In genomic region chr13:46145950-46146349, GRCh38 we compare ENCODE assay signal across 17 cellular contexts. TPM values are rescaled to one million over a fixed set of nuclear protein-coding genes. Genes with fewer than 3 reads are reported as not detected.
DNase-seq lines count a peak whose midpoint lies in the region; FAIRE-seq and TF ChIP-seq lines count a peak whose summit lies in the region.
"Had no signal": no experiment of that assay in that cellular context is flagged by ENCODE, and none has a peak within 500 bp of the region (broad histone marks: within the 10 kb centered on the region; RNA-seq: fewer than 3 reads in every experiment).

No MANE protein-coding gene starts in this region.

- no peak overlapping the region for H3K4me3 ChIP-seq in neutrophil (ENCODE audit: low read depth in 1 of 2, low read length in 1 of 2)
- no peak overlapping the region for H3K4me3 ChIP-seq in Karpas-422 (ENCODE audit: low read length)
- H3K4me3 ChIP-seq: BLaER1 treated with 17β-estradiol and CSF1 and Interleukin-3, amounts not matched to agents 10 nM and 100 nM; HAP-1 had no signal

- peaks cover 52% of the 10 kb centered on the region for H3K4me1 Mint-ChIP-seq in activated T-cell treated with anti-CD3 and anti-CD28 coated beads, Interleukin-2, amount 50 U/mL, for 24 hours (ENCODE audit: low read depth)

- peaks cover 95% of the 10 kb centered on the region for H3K36me3 Mint-ChIP-seq in activated T-cell treated with anti-CD3 and anti-CD28 coated beads, Interleukin-2, amount 50 U/mL, for 24 hours (ENCODE audit: low read depth)

- H3K27ac ChIP-seq in VCaP (peak overlapping the region; percentile 98), neutrophil (peak overlapping the region; percentile 45), Karpas-422 (ENCODE audit: low read length) (no peak overlapping the region)
- H3K27ac ChIP-seq: BLaER1 treated with 17β-estradiol and CSF1 and Interleukin-3, amounts not matched to agents 10 nM and 100 nM; HL-60 had no signal

- no peaks in the 10 kb centered on the region for H3K9me3 Mint-ChIP-seq in activated T-cell treated with anti-CD3 and anti-CD28 coated beads, Interleukin-2, amount 50 U/mL, for 24 hours
- H3K9me3 Mint-ChIP-seq: CD4-positive, CD25-positive, alpha-beta regulatory T cell; GM23338 had no signal

- H4K20me1 ChIP-seq in Karpas-422 (ENCODE audit: insufficient read depth, low read depth, low read length), result 0 out of 2 replicates have a peak, but pooled peaks cover 3% of the 10 kb centered on the region

- H3K9me2 ChIP-seq in Karpas-422 (replicated peaks; ENCODE audit: insufficient read depth, low read length), result no peaks in the 10 kb centered on the region

- H3K4me3 Mint-ChIP-seq in activated T-cell treated with anti-CD3 and anti-CD28 coated beads, Interleukin-2, amount 50 U/mL, for 24 hours, result no peak overlapping the region
- H3K4me3 Mint-ChIP-seq: CD4-positive, CD25-positive, alpha-beta regulatory T cell had no signal

- no peak for TF ChIP-seq CTCF in VCaP (conservative IDR thresholded peaks at IDR 0.05)
- no peak for TF ChIP-seq CTCF in neutrophil (IDR thresholded peaks at IDR 0.05)

- H3K4me2 ChIP-seq in Karpas-422 (ENCODE audit: low read depth, low read length, poor library complexity, severe bottlenecking), result no peak overlapping the region
- H3K4me2 ChIP-seq: BLaER1 treated with 17β-estradiol and CSF1 and Interleukin-3, amounts not matched to agents 10 nM and 100 nM had no signal

- no peak overlapping the region for H3K9ac ChIP-seq in Karpas-422 (ENCODE audit: low read length)
- H3K9ac ChIP-seq: BLaER1 treated with 17β-estradiol and CSF1 and Interleukin-3, amounts not matched to agents 10 nM and 100 nM had no signal

- peaks cover 0 to 2% of the 10 kb centered on the region in 2 experiments for H3K4me1 ChIP-seq in neutrophil (ENCODE audit: control insufficient read depth in 1 of 2, insufficient read depth in 1 of 2, low read depth in 1 of 2, low read length in 1 of 2)
- H3K4me1 ChIP-seq in Karpas-422 (ENCODE audit: low read length), result no peaks in the 10 kb centered on the region
- H3K4me1 ChIP-seq: BLaER1 treated with 17β-estradiol and CSF1 and Interleukin-3, amounts not matched to agents 10 nM and 100 nM had no signal

- TF ChIP-seq POLR2A in GM12891 (IDR thresholded peaks at IDR 0.05; ENCODE audit: low read depth, low read length), result no peak; the same call in 1 of the 2 replicates

- H3K36me3 ChIP-seq in neutrophil, result peaks cover 98% of the 10 kb centered on the region
- peaks cover 85% of the 10 kb centered on the region for H3K36me3 ChIP-seq in Karpas-422 (ENCODE audit: insufficient read depth, low read length)
- H3K36me3 ChIP-seq: HAP-1 had no signal

- FAIRE-seq in GM12891 (lab: Jason Lieb, UNC), result no peak
- FAIRE-seq: GM18507 had no signal

- H3K27me3 ChIP-seq in neutrophil, result no peaks in the 10 kb centered on the region
- H3K27me3 ChIP-seq in Karpas-422 (ENCODE audit: low read length), result no peaks in the 10 kb centered on the region
- H3K27me3 ChIP-seq: BLaER1 treated with 17β-estradiol and CSF1 and Interleukin-3, amounts not matched to agents 10 nM and 100 nM had no signal

- no peaks in the 10 kb centered on the region for H3K27me3 Mint-ChIP-seq in activated T-cell treated with anti-CD3 and anti-CD28 coated beads, Interleukin-2, amount 50 U/mL, for 24 hours
- H3K27me3 Mint-ChIP-seq: CD4-positive, CD25-positive, alpha-beta regulatory T cell had no signal

- H3K27ac Mint-ChIP-seq in activated T-cell treated with anti-CD3 and anti-CD28 coated beads, Interleukin-2, amount 50 U/mL, for 24 hours, result peak overlapping the region; percentile 78
- H3K27ac Mint-ChIP-seq: GM23338 had no signal

- H3K79me2 ChIP-seq in Karpas-422 (ENCODE audit: low read length), result peaks cover 32% of the 10 kb centered on the region

- H2AFZ ChIP-seq in Karpas-422 (ENCODE audit: low read length), result no peak overlapping the region

- peaks cover 13% of the 10 kb centered on the region for H3K9me3 ChIP-seq in neutrophil
- H3K9me3 ChIP-seq in Karpas-422 (ENCODE audit: low read length), result no peaks in the 10 kb centered on the region
- H3K9me3 ChIP-seq: BLaER1 treated with 17β-estradiol and CSF1 and Interleukin-3, amounts not matched to agents 10 nM and 100 nM; HAP-1 had no signal

- DNase-seq in activated T-cell treated with anti-CD3 and anti-CD28 coated beads, Interleukin-2, amount 50 U/mL, for 24 hours, result no peak
- DNase-seq in activated T-cell treated with anti-CD3 and anti-CD28 coated beads, Interleukin-2, amount 50 U/mL, for 1 hour, result no peak
- no peak for DNase-seq in GM12891 (ENCODE audit: insufficient read length, low spot score)
- DNase-seq in GF-D8 (lab: John Stamatoyannopoulos, UW), result no peak
- no peak for DNase-seq in GOT3 (lab: John Stamatoyannopoulos, UW)
- no peak for DNase-seq in Karpas-422
- DNase-seq: ACHN; CD4-positive, CD25-positive, alpha-beta regulatory T cell had no signal

TF ChIP-seq in GM12891, 5 proteins besides CTCF, POLR2A, EP300 and RAD21:
- TF ChIP-seq POLR2AphosphoS5 (IDR thresholded peaks at IDR 0.05; ENCODE audit: low read depth, low read length) (peak; percentile 37; the same call in 1 of the 2 replicates), PAX5 (IDR thresholded peaks at IDR 0.05; ENCODE audit: insufficient read depth, low read length, severe bottlenecking) (no peak), POU2F2 (IDR thresholded peaks at IDR 0.05; ENCODE audit: low read depth, low read length) (no peak), SPI1 (IDR thresholded peaks at IDR 0.05; ENCODE audit: low read depth, low read length) (no peak)
TF ChIP-seq in GM12891: peak in this region for 1.

RNA-seq across cellular contexts. Expression of gene LCP1, which starts 36.0 kb away (rescaled TPM):
- 1,208 TPM for polyA plus RNA-seq in GM12891 (2012; ENCODE audit: low read depth, missing spikeins)
- 352 and 415 TPM in 2 replicates for total RNA-seq in Karpas-422 (2014; rRNA removed; shearing (Covaris generic); ENCODE audit: low replicate concordance)
- total RNA-seq: G401 had no signal

RNA-seq across cellular contexts. Expression of gene CPB2, which starts 41.1 kb away (rescaled TPM):
- 0.09 TPM for polyA plus RNA-seq in GM12891 (2012; ENCODE audit: low read depth, missing spikeins)
- total RNA-seq in Karpas-422 (2014; rRNA removed; shearing (Covaris generic); ENCODE audit: low replicate concordance), result not detected in 2 replicates
- total RNA-seq: A172; CD4-positive, CD25-positive, alpha-beta regulatory T cell; G401; GM23338 had no signal
